Comparison of ENCODE assay signal across 27 cellular contexts in genomic region chr3:190436356-190436755, GRCh38. TPM values are rescaled to one million over a fixed set of nuclear protein-coding genes. Genes with fewer than 3 reads are reported as not detected.
DNase-seq lines count a peak whose midpoint lies in the region; ATAC-seq and TF ChIP-seq lines count a peak whose summit lies in the region.
"Had no signal": no experiment of that assay in that cellular context is flagged by ENCODE, and none has a peak within 500 bp of the region (broad histone marks: within the 10 kb centered on the region; RNA-seq: fewer than 3 reads in every experiment).

No MANE protein-coding gene starts in this region.

- H3K27ac ChIP-seq in heart right ventricle, result no peak overlapping the region
- H3K27ac ChIP-seq: A549, RWPE1 had no signal

- H3K4me3 ChIP-seq in NB4 (ENCODE audit: low read depth, low read length), result no peak overlapping the region
- no peak overlapping the region for H3K4me3 ChIP-seq in choroid plexus epithelial cell (ENCODE audit: low read depth, low read length)
- no peak overlapping the region for H3K4me3 ChIP-seq in heart right ventricle
- H3K4me3 ChIP-seq: A549, GM23338 had no signal

- H3K27me3 ChIP-seq in heart right ventricle, result peaks cover 0 to 5% (median 0%) of the 10 kb centered on the region in 7 donors
- H3K27me3 ChIP-seq: BE2C had no signal

- no peak for TF ChIP-seq POLR2A in NB4 (IDR thresholded peaks at IDR 0.05; ENCODE audit: extremely low read depth, insufficient read length)

- intact Hi-C loops in heart right ventricle (cut with DNase I), result no loop called here

- ATAC-seq in GM19455 (IDR thresholded peaks at IDR 0.05; ENCODE audit: unreplicated experiment) (no peak), heart right ventricle (no peak)
- ATAC-seq: A549, GM23338 had no signal

- H3K36me3 ChIP-seq in heart right ventricle, result no peaks in the 10 kb centered on the region
- H3K36me3 ChIP-seq: BE2C had no signal

- TF ChIP-seq CTCF in NB4 (IDR thresholded peaks at IDR 0.05; ENCODE audit: low read depth, low read length), result no peak
- TF ChIP-seq CTCF in choroid plexus epithelial cell (conservative IDR thresholded peaks at IDR 0.05; ENCODE audit: low read depth, low read length), result no peak
- TF ChIP-seq CTCF in heart right ventricle (IDR thresholded peaks at IDR 0.05), result no peak

- H3K4me1 ChIP-seq in heart right ventricle, result no peaks in the 10 kb centered on the region
- H3K4me1 ChIP-seq: BE2C had no signal

- no peaks in the 10 kb centered on the region for H3K9me3 ChIP-seq in heart right ventricle
- H3K9me3 ChIP-seq: A549, BE2C, SK-N-SH had no signal

- DNase-seq in GF-D8 (lab: John Stamatoyannopoulos, UW), result peak; percentile 23
- DNase-seq in NB4 (ENCODE audit: low read depth), result peak; percentile 70
- peak; percentile 24 for DNase-seq in SKM-1 (lab: John Stamatoyannopoulos, UW; ENCODE audit: unreplicated experiment)
- DNase-seq in choroid plexus epithelial cell (ENCODE audit: low read depth), result peak; percentile 16
- DNase-seq in NCI-H146 treated with DMSO at 0.1 percent for 48 hours (lab: John Stamatoyannopoulos, UW; ENCODE audit: unreplicated experiment), result no peak
- no peak for DNase-seq in HUDEP-2 (lab: John Stamatoyannopoulos, UW; ENCODE audit: unreplicated experiment in 76 of 76)
- DNase-seq in heart right ventricle, result no peak
- DNase-seq: BE2C; CD4-positive, CD25-positive, alpha-beta regulatory T cell; COR-L47; DND-41; HCEC 1CT; Karpas-422; NCI-H1105; NCI-H146; NCI-H2029 treated with DMSO at 0.1 percent for 48 hours; NCI-H524; NCI-H774; SIG-M5; SK-N-SH; T-helper 1 cell had no signal

- WGBS in heart right ventricle, 2 donors, result 83 to 89% methylated on average over 2 of the region's 2 CpGs

RNA-seq across cellular contexts. Expression of gene TMEM207, which starts 13.3 kb away (rescaled TPM):
- total RNA-seq in heart right ventricle, result not detected
- polyA plus RNA-seq in heart right ventricle, result not detected
- total RNA-seq: CD4-positive, CD25-positive, alpha-beta regulatory T cell; GM23338; M059J had no signal
- polyA plus RNA-seq: A549; CD4-positive, CD25-positive, alpha-beta regulatory T cell; GM23338; IgD-negative memory B cell; SK-N-SH had no signal

RNA-seq across cellular contexts. Expression of gene CLDN16, which starts 48.4 kb away (rescaled TPM):
- not detected for total RNA-seq in heart right ventricle
- polyA plus RNA-seq in heart right ventricle, result not detected
- total RNA-seq: CD4-positive, CD25-positive, alpha-beta regulatory T cell; GM23338; M059J had no signal
- polyA plus RNA-seq: CD4-positive, CD25-positive, alpha-beta regulatory T cell; IgD-negative memory B cell had no signal

Comparison
In these comparisons a context has a peak if more than half of its experiments do, and no peak if none do; other contexts are left out.
1. DNase-seq: peak in GF-D8 (single experiment), NB4 (single experiment), SKM-1 (single experiment) and choroid plexus epithelial cell (single experiment); none in NCI-H146 treated with DMSO at 0.1 percent for 48 hours (single experiment), HUDEP-2 (0 of 76) and heart right ventricle (0 of 2).